ENCODE assay signal across 20 cellular contexts in the genomic region with DNA sequence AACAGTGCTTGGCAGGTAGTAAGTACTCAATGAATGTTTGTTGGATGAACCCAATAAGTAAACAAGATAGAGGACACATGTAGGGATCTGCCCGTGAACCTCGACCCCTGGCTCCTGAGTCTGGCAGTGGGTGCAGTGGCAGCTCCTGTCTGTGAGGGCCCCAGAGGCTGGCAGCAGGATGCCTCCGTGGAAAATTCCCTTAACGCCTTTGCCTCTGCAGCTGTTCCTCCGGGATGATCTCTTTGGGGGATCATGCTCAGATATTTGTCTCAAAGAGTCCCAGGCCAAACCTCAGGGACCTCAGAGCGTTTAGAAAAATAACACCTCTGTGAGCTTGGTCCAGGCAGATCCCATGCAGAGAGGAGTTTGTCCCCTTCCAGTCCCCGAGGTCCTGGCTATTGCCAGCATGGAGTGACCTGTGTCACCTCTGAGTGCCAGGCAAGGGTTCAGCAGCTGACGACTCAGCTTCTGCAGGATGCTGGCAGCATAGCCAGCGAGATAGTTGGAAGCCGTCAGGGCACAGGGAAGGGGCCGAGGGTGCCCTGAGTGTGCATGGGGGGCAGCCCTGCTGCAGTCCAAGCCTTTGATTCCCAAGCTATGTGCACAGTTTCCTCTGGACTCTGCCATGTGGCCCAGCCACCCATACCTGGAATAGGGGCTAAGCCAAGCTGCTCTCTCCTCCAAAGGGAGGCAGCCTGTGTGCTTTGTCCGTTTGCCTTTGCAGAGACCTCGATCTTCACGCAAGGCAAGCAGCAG. TPM values are rescaled to one million over a fixed set of nuclear protein-coding genes. Genes with fewer than 3 reads are reported as not detected.
DNase-seq lines count a peak whose midpoint lies in the region; ATAC-seq and TF ChIP-seq lines count a peak whose summit lies in the region.
"Had no signal": no experiment of that assay in that cellular context is flagged by ENCODE, and none has a peak within 500 bp of the region (broad histone marks: within the 10 kb centered on the region; RNA-seq: fewer than 3 reads in every experiment).

No MANE protein-coding gene starts in this region.

- peak overlapping the region; percentile 58 for H3K4me3 Mint-ChIP-seq in chondrocyte (ENCODE audit: unreplicated experiment)
- H3K4me3 Mint-ChIP-seq: activated naive CD8-positive, alpha-beta T cell had no signal

- H2BK12ac ChIP-seq in mesenchymal stem cell (ENCODE audit: low read length in 2 of 2) = no peak overlapping the region

- H3K27me3 ChIP-seq in HUES48 (ENCODE audit: control insufficient read depth, insufficient read depth, low read length) (no peaks in the 10 kb centered on the region), mesenchymal stem cell (ENCODE audit: control insufficient read depth in 1 of 2, insufficient read depth in 1 of 2, low read length in 2 of 2) (peaks cover 0 to 13% of the 10 kb centered on the region in 2 experiments)
- H3K27me3 ChIP-seq: cardiac muscle cell, testis had no signal

- no peak overlapping the region for H2AK5ac ChIP-seq in mesenchymal stem cell (ENCODE audit: low read length, severe bottlenecking)

- H3K4me2 ChIP-seq in mesenchymal stem cell (ENCODE audit: low read length, poor library complexity, severe bottlenecking) = peak overlapping the region; percentile 64

- no peak overlapping the region for H3K9ac ChIP-seq in HUES48 (ENCODE audit: low read depth, low read length)
- H3K9ac ChIP-seq in mesenchymal stem cell (ENCODE audit: low read length) = peak overlapping the region; percentile 43

- H3K27ac Mint-ChIP-seq in chondrocyte (ENCODE audit: unreplicated experiment) = no peak overlapping the region
- H3K27ac Mint-ChIP-seq: activated naive CD8-positive, alpha-beta T cell had no signal

- H2AFZ ChIP-seq in mesenchymal stem cell (ENCODE audit: low read depth, low read length) = no peak overlapping the region

- H2BK5ac ChIP-seq in mesenchymal stem cell (ENCODE audit: low read depth, low read length, poor library complexity, severe bottlenecking) = no peak overlapping the region

- H3K4me1 ChIP-seq in HUES48 (ENCODE audit: control insufficient read depth, insufficient read depth, low read length) = peaks cover 27% of the 10 kb centered on the region
- H3K4me1 ChIP-seq in mesenchymal stem cell (ENCODE audit: control insufficient read depth, insufficient read depth, low read depth, low read length) = peaks cover 16% of the 10 kb centered on the region

- no peak for ATAC-seq in GM18907 (IDR thresholded peaks at IDR 0.05; ENCODE audit: unreplicated experiment)
- ATAC-seq: mucosa of descending colon had no signal

- no peaks in the 10 kb centered on the region for H3K9me3 Mint-ChIP-seq in chondrocyte (ENCODE audit: low read depth)

- no peak overlapping the region for H4K8ac ChIP-seq in mesenchymal stem cell (ENCODE audit: low read length)

- peaks cover 31% of the 10 kb centered on the region for H3K4me1 Mint-ChIP-seq in chondrocyte (ENCODE audit: low read depth)

- peak overlapping the region in 1 of 2 experiments; percentile 22 for H3K14ac ChIP-seq in mesenchymal stem cell (ENCODE audit: low read length in 2 of 2)

- WGBS in mesenchymal stem cell = 82% methylated on average over 14 of the region's 14 CpGs

- no peak overlapping the region for H3K23ac ChIP-seq in mesenchymal stem cell (ENCODE audit: low read length in 2 of 2)

- H3K4me3 ChIP-seq in HUES48 (ENCODE audit: low read depth, low read length) (no peak overlapping the region), mesenchymal stem cell (ENCODE audit: insufficient read depth in 1 of 2, low read depth in 1 of 2, low read length in 2 of 2) (peak overlapping the region in 1 of 2 experiments; percentile 69), skeletal muscle cell (ENCODE audit: low read depth, low read length) (peak overlapping the region; percentile 51)
- H3K4me3 ChIP-seq: cardiac muscle cell, mucosa of descending colon had no signal

- peak overlapping the region; percentile 5 for H3K27ac ChIP-seq in HUES48 (ENCODE audit: low read depth, low read length)
- H3K27ac ChIP-seq in mesenchymal stem cell (ENCODE audit: low read length, poor library complexity, severe bottlenecking) = no peak overlapping the region
- H3K27ac ChIP-seq: cardiac muscle cell, HL-60, testis had no signal

- H3K36me3 ChIP-seq in HUES48 (ENCODE audit: control insufficient read depth, insufficient read depth, low read length) (no peaks in the 10 kb centered on the region), mesenchymal stem cell (ENCODE audit: control insufficient read depth in 1 of 2, insufficient read depth in 2 of 2, low read depth in 1 of 2, low read length in 2 of 2) (peaks cover 0 to 10% of the 10 kb centered on the region in 2 experiments)
- H3K36me3 ChIP-seq: cardiac muscle cell had no signal

- H3K27me3 Mint-ChIP-seq in chondrocyte (ENCODE audit: low read depth) = peaks cover 4% of the 10 kb centered on the region

- peak overlapping the region in 1 of 2 experiments; percentile 7 for H3K18ac ChIP-seq in mesenchymal stem cell (ENCODE audit: low read depth in 1 of 2, low read length in 2 of 2)

- H3K9me3 ChIP-seq in HUES48 (ENCODE audit: control insufficient read depth, insufficient read depth, low read length) (no peaks in the 10 kb centered on the region), mesenchymal stem cell (ENCODE audit: control insufficient read depth, low read length) (no peaks in the 10 kb centered on the region)
- H3K9me3 ChIP-seq: mucosa of descending colon, testis had no signal

- H4K91ac ChIP-seq in mesenchymal stem cell (ENCODE audit: low read length) = no peak overlapping the region

- no peaks in the 10 kb centered on the region for H3K36me3 Mint-ChIP-seq in chondrocyte (ENCODE audit: low read depth)
- H3K36me3 Mint-ChIP-seq: activated naive CD8-positive, alpha-beta T cell had no signal

- no peaks in the 10 kb centered on the region for H3K79me1 ChIP-seq in mesenchymal stem cell (replicated peaks; ENCODE audit: low read length, poor library complexity, severe bottlenecking)

- no peak for TF ChIP-seq CTCF in chondrocyte (IDR thresholded peaks at IDR 0.05)

- no peak overlapping the region for H2BK120ac ChIP-seq in mesenchymal stem cell (ENCODE audit: low read depth, low read length)

- no peak overlapping the region for H3K4ac ChIP-seq in mesenchymal stem cell (ENCODE audit: low read depth in 1 of 2, low read length in 2 of 2)

- H2BK15ac ChIP-seq in mesenchymal stem cell (ENCODE audit: low read depth, poor library complexity, severe bottlenecking) = no peak overlapping the region

- DNase-seq in chondrocyte (ENCODE audit: low spot score) = no peak
- no peak for DNase-seq in mesenchymal stem cell
- DNase-seq in skeletal muscle cell (ENCODE audit: low read depth) = no peak
- no peak for DNase-seq in NCI-H2171 treated with DMSO at 0.1 percent for 48 hours (lab: John Stamatoyannopoulos, UW)
- DNase-seq in effector CD8-positive, alpha-beta T cell (lab: John Stamatoyannopoulos, UW) = no peak
- no peak for DNase-seq in activated gamma-delta T cell treated with Interleukin-2 at 50 U/mL for 16 hours
- DNase-seq: activated CD4-positive, alpha-beta T cell treated with anti-CD3 and anti-CD28 coated beads for 48 hours; activated T-cell treated with anti-CD3 and anti-CD28 coated beads for 4 hours; DMS 273 treated with DMSO at 0.1 percent for 48 hours; mucosa of descending colon; NCI-H1436 treated with DMSO at 0.1 percent for 48 hours; NCI-H345; testis had no signal

RNA-seq across cellular contexts. Expression of gene MCHR1, which starts 0.6 kb away (rescaled TPM):
- 0.17 to 0.38 TPM in 2 of 3 replicates, not detected in the other for total RNA-seq in chondrocyte
- polyA plus RNA-seq in mesenchymal stem cell (2013, experiment 1 of 2) = 0.76 TPM
- polyA plus RNA-seq in mesenchymal stem cell (2013, experiment 2 of 2) = 0.48 TPM
- total RNA-seq: pulmonary artery endothelial cell, SK-MEL-5 had no signal

RNA-seq across cellular contexts. Expression of gene MRTFA, which starts 42.2 kb away (rescaled TPM):
- 58.2 to 69.8 TPM (median 65.3 TPM) in 3 replicates for total RNA-seq in chondrocyte
- 17.0 TPM for polyA plus RNA-seq in mesenchymal stem cell (2013, experiment 1 of 2)
- polyA plus RNA-seq in mesenchymal stem cell (2013, experiment 2 of 2) = 16.5 TPM
